Comparison of ENCODE assay signal across 8 cellular contexts in genomic region chr3:49673715-49674490, GRCh38.
DNase-seq lines count a peak whose midpoint lies in the region; ATAC-seq lines count a peak whose summit lies in the region.

Gene APEH (plus strand): TSS chr3:49674351. CDS start chr3:49674402, 51 bp downstream.

- H3K4me1 ChIP-seq in duodenal mucosa (ENCODE audit: control insufficient read depth in 1 of 2, insufficient read depth in 2 of 2, low read length in 2 of 2) = peaks cover 14 to 18% of the 10 kb centered on the region in 2 donors

- peak within 1 kb of the TSS; percentile 79 to 92 for H3K9ac ChIP-seq in duodenal mucosa (ENCODE audit: low read depth in 1 of 2, low read length in 2 of 2)

- peak within 1 kb of the TSS; percentile 96 for H3K27ac ChIP-seq in duodenal mucosa (ENCODE audit: low read depth, low read length)

- H3K4me3 ChIP-seq in duodenal mucosa (ENCODE audit: low read depth in 1 of 2, low read length in 2 of 2) = peak within 1 kb of the TSS; percentile 89 to 94

- no peaks in the 10 kb centered on the region for H3K27me3 ChIP-seq in duodenal mucosa (ENCODE audit: control insufficient read depth in 1 of 2, insufficient read depth in 2 of 2, low read length in 2 of 2)

- peaks cover 27 to 35% of the 10 kb centered on the region in 2 donors for H3K36me3 ChIP-seq in duodenal mucosa (ENCODE audit: control insufficient read depth in 1 of 2, insufficient read depth in 2 of 2, low read length in 2 of 2)

- peak; percentile 57 for ATAC-seq in HG03469 (IDR thresholded peaks at IDR 0.05; ENCODE audit: unreplicated experiment)

- DNase-seq in ACHN = peak; percentile 97
- peak; percentile 95 for DNase-seq in GM19240 (ENCODE audit: insufficient read length, low spot score)
- DNase-seq in activated CD4-positive, alpha-beta T cell treated with anti-CD3 and anti-CD28 coated beads for 4 hours = peak; percentile 96 to 98
- peak; percentile 96 for DNase-seq in medulla oblongata (ENCODE audit: extremely low spot score)
- DNase-seq in stimulated activated CD8-positive, alpha-beta memory T cell treated with anti-CD3 and anti-CD28 coated beads, Interleukin-12 subunit alpha, Interleukin-12 subunit beta, amount 100 ng/mL, for 4 hours (ENCODE audit: low read depth) = peak; percentile 96
- DNase-seq in DMS79 (lab: John Stamatoyannopoulos, UW) = no peak

- in situ Hi-C loops in ACHN (cut with HindIII; ENCODE audit: low pct_ligation_motif_present, low pct_unique_long_range_greater_than_20kb, low sequenced_read_pairs) = no loop called here

- H3K9me3 ChIP-seq in duodenal mucosa (ENCODE audit: control insufficient read depth in 1 of 2, low read length in 2 of 2) = no peaks in the 10 kb centered on the region
